Comparison of ENCODE assay signal across 16 cellular contexts in genomic region chr2:60974652-60975051, GRCh38. TPM values are rescaled to one million over a fixed set of nuclear protein-coding genes. Genes with fewer than 3 reads are reported as not detected.
DNase-seq lines count a peak whose midpoint lies in the region; ATAC-seq, FAIRE-seq and TF ChIP-seq lines count a peak whose summit lies in the region.
"Had no signal": no experiment of that assay in that cellular context is flagged by ENCODE, and none has a peak within 500 bp of the region (broad histone marks: within the 10 kb centered on the region; RNA-seq: fewer than 3 reads in every experiment).

No MANE protein-coding gene starts in this region.

- ATAC-seq in HepG2 = peak; percentile 17; the same call in 2 of the 3 replicates
- ATAC-seq in right lobe of liver = no peak
- ATAC-seq in GM12878 = no peak

- SMC1A ChIA-PET in GM12878 (lab: Charles Lee; ENCODE audit: uncharacterized antibody, unreplicated experiment) = interaction anchor here (0.9 to 3.7 kb wide), 11 partner anchors 9 to 137 kb away, joined by 3 to 15 read pairs (median 4); no protein-coding TSS in a partner anchor

- H3K27ac ChIP-seq in HepG2 (ENCODE audit: extremely low read length, insufficient read depth, low read length) (no peak overlapping the region), right lobe of liver (no peak overlapping the region), GM12878 (ENCODE audit: control insufficient read depth, insufficient read depth) (no peak overlapping the region), spleen (no peak overlapping the region), SK-N-SH (ENCODE audit: low read depth in 2 of 2, low read length in 1 of 2) (no peak overlapping the region)
- H3K27ac ChIP-seq: 22Rv1, BLaER1, GM23248, HL-60 had no signal

- H3K4me3 ChIP-seq in HepG2 (replicated peaks in 1 of 3; ENCODE audit: insufficient read depth in 1 of 3, low read depth in 2 of 3, low read length in 3 of 3) = no peak overlapping the region
- H3K4me3 ChIP-seq in right lobe of liver = no peak overlapping the region
- no peak overlapping the region for H3K4me3 ChIP-seq in GM12878
- no peak overlapping the region for H3K4me3 ChIP-seq in spleen
- H3K4me3 ChIP-seq in SK-N-SH (ENCODE audit: low read depth in 2 of 2, low read length in 1 of 2) = no peak overlapping the region
- H3K4me3 ChIP-seq: BLaER1, GM23248 had no signal

- POLR2A ChIA-PET in HepG2 (lab: Yijun Ruan, JAX) (no interaction called here), GM12878 (lab: Charles Lee) (interaction anchor here (0.6 to 1.4 kb wide), 6 partner anchors 10 to 189 kb away, joined by 3 to 12 read pairs (median 4); partner anchors contain the start of gene REL), SK-N-SH (lab: Yijun Ruan, JAX) (interaction anchor here (0.6 kb wide), 1 partner anchor 13 kb away, joined by 7 read pairs; no protein-coding TSS in a partner anchor)

- H2AFZ ChIP-seq in HepG2 (ENCODE audit: low read length) (no peak overlapping the region), GM12878 (ENCODE audit: control insufficient read depth, low read depth, low read length) (no peak overlapping the region), SK-N-SH (ENCODE audit: low read depth) (no peak overlapping the region)
- H2AFZ ChIP-seq: GM23248 had no signal

- intact Hi-C loops in HepG2 (cut with micrococcal nuclease; ENCODE audit: unreplicated experiment) = no loop called here
- intact Hi-C loops in right lobe of liver (cut with DNase I) = no loop called here
- intact Hi-C loops in GM12878 (cut with micrococcal nuclease; ENCODE audit: unreplicated experiment) = no loop called here
- intact Hi-C loops in spleen (cut with DNase I; ENCODE audit: low total_unique reads) = no loop called here

- H3K9me3 Mint-ChIP-seq in neural crest cell = no peaks in the 10 kb centered on the region
- H3K9me3 Mint-ChIP-seq: CD8-positive, alpha-beta memory T cell had no signal

- H3K4me1 Mint-ChIP-seq in neural crest cell = peaks cover 4% of the 10 kb centered on the region

- no peak overlapping the region for H3K4me3 Mint-ChIP-seq in neural crest cell
- H3K4me3 Mint-ChIP-seq: CD8-positive, alpha-beta memory T cell had no signal

- no peak for TF ChIP-seq EP300 in HepG2 (IDR thresholded peaks at IDR 0.05; ENCODE audit: low read depth in 2 of 2, low read length in 2 of 2)
- no peak for TF ChIP-seq EP300 in HepG2 (CRISPR knock-in tag; IDR thresholded peaks at IDR 0.05; ENCODE audit: borderline replicate concordance)
- no peak for TF ChIP-seq EP300 in GM12878 (IDR thresholded peaks at IDR 0.05; ENCODE audit: borderline replicate concordance in 1 of 2, control insufficient read depth in 1 of 2, low read depth in 2 of 2, low read length in 2 of 2)
- no peak for TF ChIP-seq EP300 in SK-N-SH (IDR thresholded peaks at IDR 0.05; ENCODE audit: borderline replicate concordance in 1 of 2, low read depth in 1 of 2, low read length in 1 of 2)

- H3F3A ChIP-seq in SK-N-SH (replicated peaks; ENCODE audit: insufficient read depth) = no peaks in the 10 kb centered on the region

- TF ChIP-seq POLR2A in HepG2 (IDR thresholded peaks at IDR 0.05; ENCODE audit: insufficient read depth in 1 of 2, low read depth in 2 of 2, low read length in 2 of 2) (no peak), right lobe of liver (IDR thresholded peaks at IDR 0.05) (no peak), GM12878 (IDR thresholded peaks at IDR 0.05; ENCODE audit: low read depth, low read length) (no peak), spleen (IDR thresholded peaks at IDR 0.05) (no peak)

- H3K36me3 ChIP-seq in HepG2 (replicated peaks in 1 of 2; ENCODE audit: control insufficient read depth in 1 of 2, insufficient read depth in 2 of 2, low read length in 2 of 2) (peaks cover 14 to 42% of the 10 kb centered on the region in 2 experiments), right lobe of liver (no peaks in the 10 kb centered on the region), GM12878 (ENCODE audit: control insufficient read depth in 2 of 2, insufficient read depth in 2 of 2, low read length in 1 of 2) (no peaks in the 10 kb centered on the region), spleen (no peaks in the 10 kb centered on the region), SK-N-SH (replicated peaks in 1 of 2; ENCODE audit: control insufficient read depth in 1 of 2, insufficient read depth in 2 of 2, low read length in 1 of 2) (no peaks in the 10 kb centered on the region)

- H3K9me3 ChIP-seq in HepG2 (ENCODE audit: low read length) (no peaks in the 10 kb centered on the region), right lobe of liver (no peaks in the 10 kb centered on the region), GM12878 (replicated peaks; ENCODE audit: control insufficient read depth, insufficient read depth, low read length) (peaks cover 3% of the 10 kb centered on the region; the same call in 1 of the 3 replicates), spleen (no peaks in the 10 kb centered on the region), SK-N-SH (no peaks in the 10 kb centered on the region)
- H3K9me3 ChIP-seq: BLaER1, Caco-2 had no signal

- H3K27ac Mint-ChIP-seq in neural crest cell (ENCODE audit: unreplicated experiment) = peak overlapping the region; percentile 6

- H3K79me2 ChIP-seq in HepG2 (ENCODE audit: insufficient read depth, low read length) (no peaks in the 10 kb centered on the region), GM12878 (ENCODE audit: control insufficient read depth, insufficient read depth, low read length) (no peaks in the 10 kb centered on the region), SK-N-SH (ENCODE audit: insufficient read depth) (no peaks in the 10 kb centered on the region)

- FAIRE-seq in HepG2 (lab: Jason Lieb, UNC) = no peak
- no peak for FAIRE-seq in GM12878 (lab: Jason Lieb, UNC)

- no peaks in the 10 kb centered on the region for H3K27me3 ChIP-seq in HepG2 (ENCODE audit: control insufficient read depth in 1 of 2, insufficient read depth in 2 of 2, low read length in 2 of 2)
- no peaks in the 10 kb centered on the region for H3K27me3 ChIP-seq in right lobe of liver
- no peaks in the 10 kb centered on the region for H3K27me3 ChIP-seq in GM12878 (replicated peaks in 1 of 2; ENCODE audit: control insufficient read depth in 2 of 2, insufficient read depth in 2 of 2, low read length in 1 of 2)
- no peaks in the 10 kb centered on the region for H3K27me3 ChIP-seq in spleen (replicated peaks in 1 of 7)
- H3K27me3 ChIP-seq in SK-N-SH (ENCODE audit: insufficient read depth) = no peaks in the 10 kb centered on the region
- H3K27me3 ChIP-seq: BLaER1 had no signal

- TF ChIP-seq CTCF in HepG2 (CRISPR knock-in tag; IDR thresholded peaks at IDR 0.05) (no peak), right lobe of liver (IDR thresholded peaks at IDR 0.05) (no peak), GM12878 (IDR thresholded peaks at IDR 0.05 in 2 of 3, conservative IDR thresholded peaks at IDR 0.05 in 1 of 3; ENCODE audit: control insufficient read depth in 2 of 3, extremely low read depth in 1 of 3, insufficient read depth in 1 of 3, low read depth in 3 of 3, low read length in 3 of 3) (no peak), neural crest cell (conservative IDR thresholded peaks at IDR 0.05) (no peak), spleen (IDR thresholded peaks at IDR 0.05 in 8 of 11, conservative IDR thresholded peaks at IDR 0.05 in 3 of 11) (no peak), SK-N-SH (IDR thresholded peaks at IDR 0.05) (no peak)

- no peak for TF ChIP-seq RAD21 in HepG2 (CRISPR knock-in tag; IDR thresholded peaks at IDR 0.05)
- TF ChIP-seq RAD21 in GM12878 (IDR thresholded peaks at IDR 0.05; ENCODE audit: insufficient read depth, low read depth, low read length) = no peak
- TF ChIP-seq RAD21 in SK-N-SH (IDR thresholded peaks at IDR 0.05; ENCODE audit: low read length) = no peak

- RAD21 ChIA-PET in GM12878 (lab: Charles Lee; ENCODE audit: unreplicated experiment) = interaction anchor here (0.8 to 1.1 kb wide), 3 partner anchors 13 to 169 kb away, joined by 3 to 4 read pairs (median 4); no protein-coding TSS in a partner anchor

- H3K4me1 ChIP-seq in HepG2 (ENCODE audit: insufficient read depth, low read length) (0 out of 2 replicates have a peak, but pooled peaks cover 3% of the 10 kb centered on the region), right lobe of liver (peaks cover 0 to 13% (median 0%) of the 10 kb centered on the region in 4 donors), GM12878 (ENCODE audit: control insufficient read depth, insufficient read depth, low read length) (peaks cover 58% of the 10 kb centered on the region), spleen (peaks cover 0 to 35% (median 12%) of the 10 kb centered on the region in 6 donors), SK-N-SH (ENCODE audit: control insufficient read depth in 1 of 2, insufficient read depth in 2 of 2, low read depth in 1 of 2, low read length in 1 of 2) (no peaks in the 10 kb centered on the region; a peak in 1 of 4 replicates)
- H3K4me1 ChIP-seq: BLaER1, Caco-2 had no signal

- no peaks in the 10 kb centered on the region for H3K27me3 Mint-ChIP-seq in neural crest cell (ENCODE audit: low read depth)
- H3K27me3 Mint-ChIP-seq: CD8-positive, alpha-beta memory T cell had no signal

- H3K9ac ChIP-seq in HepG2 (ENCODE audit: insufficient read depth, low read depth, low read length) = no peak overlapping the region
- no peak overlapping the region for H3K9ac ChIP-seq in GM12878 (ENCODE audit: control insufficient read depth, insufficient read depth, low read length)
- H3K9ac ChIP-seq in SK-N-SH = no peak overlapping the region
- H3K9ac ChIP-seq: BLaER1, GM23248 had no signal

- no peak overlapping the region for H3K4me2 ChIP-seq in HepG2 (ENCODE audit: low read depth, low read length)
- H3K4me2 ChIP-seq in GM12878 (ENCODE audit: control insufficient read depth, insufficient read depth) = no peak overlapping the region
- no peak overlapping the region for H3K4me2 ChIP-seq in SK-N-SH
- H3K4me2 ChIP-seq: BLaER1 had no signal

- CTCF ChIA-PET in HepG2 (lab: Yijun Ruan, JAX; ENCODE audit: low intra/inter-chr PET ratio, low total read pairs) (no interaction called here), GM12878 (lab: Yijun Ruan, JAX) (interaction anchor here (1.2 kb wide), 2 partner anchors 19 to 169 kb away, joined by 3 to 4 read pairs; no protein-coding TSS in a partner anchor), SK-N-SH (lab: Yijun Ruan, JAX) (interaction anchor here (1.2 to 2.1 kb wide), 2 partner anchors 23 to 24 kb away, joined by 3 to 7 read pairs; no protein-coding TSS in a partner anchor)

- no peak for DNase-seq in HepG2 (ENCODE audit: low spot score)
- DNase-seq in right lobe of liver = no peak
- no peak for DNase-seq in GM12878 (ENCODE audit: low read depth, low spot score)
- no peak for DNase-seq in neural crest cell (ENCODE audit: low read depth, low spot score)
- no peak for DNase-seq in spleen
- no peak for DNase-seq in SK-N-SH
- no peak for DNase-seq in KG1 (lab: John Stamatoyannopoulos, UW)
- DNase-seq: Caco-2; CD8-positive, alpha-beta memory T cell; DND-41; GF-D8; GM23248; H7 had no signal

- H4K20me1 ChIP-seq in HepG2 (ENCODE audit: insufficient read depth, low read length) (no peaks in the 10 kb centered on the region), GM12878 (ENCODE audit: control insufficient read depth, insufficient read depth) (no peaks in the 10 kb centered on the region), SK-N-SH (ENCODE audit: insufficient read depth) (no peaks in the 10 kb centered on the region)
- H4K20me1 ChIP-seq: BLaER1 had no signal

- BruUV-seq in HepG2 (replicated peaks; lab: Mats Ljungman, UMichigan) (no TSS peak), GM12878 (replicated peaks; lab: Mats Ljungman, UMichigan) (no TSS peak)

- in situ Hi-C loops in HepG2 (cut with HindIII; ENCODE audit: extremely low pct_ligation_motif_present, low pct_unique_long_range_greater_than_20kb) (no loop called here), GM12878 (cut with MboI) (no loop called here)

- H3K9me2 ChIP-seq in SK-N-SH = no peaks in the 10 kb centered on the region

- no peaks in the 10 kb centered on the region for H3K36me3 Mint-ChIP-seq in neural crest cell (ENCODE audit: low read depth)

- WGBS in HepG2 (ENCODE audit: low lambda C conversion rate) = 95% methylated on average over 16 of the region's 16 CpGs
- WGBS in right lobe of liver (ENCODE audit: insufficient coverage, low coverage, low lambda C conversion rate, missing lambda C conversion rate) = no CpG with 5 or more reads among the region's 16 CpGs
- 99% methylated on average over 16 of the region's 16 CpGs for WGBS in GM12878 (ENCODE audit: insufficient coverage, insufficient replicate concordance, low lambda C conversion rate, missing lambda C conversion rate)
- WGBS in spleen, 5 donors = 94 to 97% (median 96%) methylated on average over 13 to 16 of the region's 16 CpGs
- 91% methylated on average over 9 of the region's 16 CpGs for WGBS in SK-N-SH (ENCODE audit: low lambda C conversion rate)

RNA-seq across cellular contexts. Expression of gene PEX13, which starts 42.9 kb away (rescaled TPM):
- total RNA-seq in HepG2 (2016; rRNA removed; fragmentation: Illumina TruSeq; extraction: Trizol) = 63.1 and 75.9 TPM in 2 replicates
- total RNA-seq in HepG2 (2016; cell fraction: cytosol; rRNA removed; fragmentation: Illumina TruSeq; extraction: Trizol; ENCODE audit: low read depth) = 29.0 and 31.0 TPM in 2 replicates
- 61.3 and 73.7 TPM in 2 replicates for total RNA-seq in HepG2 (2016; cell fraction: insoluble cytoplasmic fraction; rRNA removed; fragmentation: Illumina TruSeq; extraction: Trizol)
- total RNA-seq in HepG2 (2016; cell fraction: membrane; rRNA removed; fragmentation: Illumina TruSeq; extraction: Trizol) = 48.9 and 49.5 TPM in 2 replicates
- total RNA-seq in HepG2 (2016; cell fraction: nucleus; rRNA removed; fragmentation: Illumina TruSeq; extraction: Trizol) = 75.5 and 79.5 TPM in 2 replicates
- 42.1 and 47.9 TPM in 2 replicates for polyA plus RNA-seq in HepG2 (2011; rRNA removed)
- polyA plus RNA-seq in HepG2 (2011; cell fraction: cytosol; rRNA removed) = 38.1 and 43.8 TPM in 2 replicates
- 16.4 and 19.1 TPM in 2 replicates for polyA plus RNA-seq in HepG2 (2011; cell fraction: nucleus; rRNA removed)
- polyA plus RNA-seq in HepG2 (2012) = 27.3 and 33.4 TPM in 2 replicates
- 25.3 and 36.5 TPM in 2 replicates for polyA plus RNA-seq in HepG2 (2016; cell fraction: cytosol; fragmentation: Illumina TruSeq; extraction: Trizol; ENCODE audit: low read depth)
- 45.3 and 45.9 TPM in 2 replicates for polyA plus RNA-seq in HepG2 (2016; cell fraction: insoluble cytoplasmic fraction; fragmentation: Illumina TruSeq; extraction: Trizol; ENCODE audit: low read depth)
- 36.8 and 42.1 TPM in 2 replicates for polyA plus RNA-seq in HepG2 (2016; cell fraction: membrane; fragmentation: Illumina TruSeq; extraction: Trizol; ENCODE audit: low read depth)
- polyA plus RNA-seq in HepG2 (2016; cell fraction: nucleus; fragmentation: Illumina TruSeq; extraction: Trizol; ENCODE audit: insufficient read depth, low read depth) = 48.0 and 48.4 TPM in 2 replicates
- 35.3 and 78.6 TPM in 2 replicates for polyA minus RNA-seq in HepG2 (2011; rRNA and poly(A)+ RNA removed; ENCODE audit: low replicate concordance)
- 29.3 and 30.9 TPM in 2 replicates for polyA minus RNA-seq in HepG2 (2011; cell fraction: cytosol; rRNA and poly(A)+ RNA removed)
- 93.1 and 98.1 TPM in 2 replicates for polyA minus RNA-seq in HepG2 (2011; cell fraction: nucleus; rRNA and poly(A)+ RNA removed)
- 10 to 100 TPM; 23.0 to 34.3 (median 26.3) TPM for total RNA-seq in right lobe of liver
- 63.6 and 67.6 TPM in 2 replicates for total RNA-seq in GM12878 (2013; cell fraction: nucleolus; rRNA removed)
- total RNA-seq in GM12878 (2014; rRNA removed) = 20.7 and 26.0 TPM in 2 replicates
- 18.2 and 18.6 TPM in 2 replicates for total RNA-seq in GM12878 (2014; rRNA removed; fragmentation: Illumina TruSeq; extraction: Trizol)
- total RNA-seq in GM12878 (2021) = 17.1 and 18.7 TPM in 2 replicates
- polyA plus RNA-seq in GM12878 (2011; ENCODE audit: low read depth) = 5.3 TPM
- 27.6 and 30.9 TPM in 2 replicates for polyA plus RNA-seq in GM12878 (2011; rRNA removed)
- 16.0 and 16.1 TPM in 2 replicates for polyA plus RNA-seq in GM12878 (2011; cell fraction: cytosol; rRNA removed)
- polyA plus RNA-seq in GM12878 (2011; cell fraction: nucleus; rRNA removed) = 9.2 and 11.1 TPM in 2 replicates
- polyA plus RNA-seq in GM12878 (2012) = 6.2 and 9.0 TPM in 2 replicates
- 11.5 and 11.9 TPM in 2 replicates for polyA plus RNA-seq in GM12878 (2014; fragmentation: Illumina TruSeq; extraction: Trizol)
- 1 to 10 TPM; 2.6 to 4.9 TPM for polyA plus RNA-seq in GM12878 (2014; fragmentation: Nextera tagmentation; extraction: Ambion mirVana)
- polyA plus RNA-seq in GM12878 (2014; rRNA removed) = 14.9 and 15.2 TPM in 2 replicates
- polyA plus RNA-seq in GM12878 (2016; fragmentation: Nextera tagmentation; extraction: Ambion mirVana) = 10 to 100 TPM; 22.0 to 22.6 TPM
- 19.7 and 26.8 TPM in 2 replicates for polyA minus RNA-seq in GM12878 (2011; rRNA and poly(A)+ RNA removed)
- polyA minus RNA-seq in GM12878 (2011; cell fraction: cytosol; rRNA and poly(A)+ RNA removed) = 6.1 and 6.4 TPM in 2 replicates
- 16.9 and 24.7 TPM in 2 replicates for polyA minus RNA-seq in GM12878 (2011; cell fraction: nucleus; rRNA and poly(A)+ RNA removed)
- 25.2 and 26.9 TPM in 2 replicates for total RNA-seq in neural crest cell
- total RNA-seq in spleen = 10 to 100 TPM; 15.0 to 28.4 (median 20.6) TPM
- 1 to 10 TPM; 4.5 to 6.4 (median 6.1) TPM for polyA plus RNA-seq in spleen
- polyA plus RNA-seq in SK-N-SH (2012; rRNA removed) = 10.3 and 12.4 TPM in 2 replicates
- 12.3 and 13.0 TPM in 2 replicates for polyA plus RNA-seq in SK-N-SH (2012; cell fraction: cytosol; rRNA removed)
- polyA plus RNA-seq in SK-N-SH (2012; cell fraction: nucleus; rRNA removed) = 6.5 and 9.8 TPM in 2 replicates

RNA-seq across cellular contexts. Expression of gene PUS10, which starts 43.4 kb away (rescaled TPM):
- total RNA-seq in HepG2 (2016; rRNA removed; fragmentation: Illumina TruSeq; extraction: Trizol) (44.3 and 52.8 TPM in 2 replicates), right lobe of liver (10 to 100 TPM in 5 of 6 experiments, 1 to 10 TPM in 1; 8.6 to 15.3 (median 13.1) TPM), GM12878 (2014; rRNA removed) (13.4 and 14.8 TPM in 2 replicates), GM12878 (2014; rRNA removed; fragmentation: Illumina TruSeq; extraction: Trizol) (17.0 TPM in 2 replicates), GM12878 (2021) (11.9 and 12.6 TPM in 2 replicates), neural crest cell (4.6 and 5.0 TPM in 2 replicates), spleen (10 to 100 TPM in 3 of 7 donors, 1 to 10 TPM in 4; 6.0 to 12.6 (median 8.6) TPM)
- 7.9 and 9.1 TPM in 2 replicates for total RNA-seq in HepG2 (2016; cell fraction: cytosol; rRNA removed; fragmentation: Illumina TruSeq; extraction: Trizol; ENCODE audit: low read depth)
- 41.8 and 52.5 TPM in 2 replicates for total RNA-seq in HepG2 (2016; cell fraction: insoluble cytoplasmic fraction; rRNA removed; fragmentation: Illumina TruSeq; extraction: Trizol)
- total RNA-seq in HepG2 (2016; cell fraction: membrane; rRNA removed; fragmentation: Illumina TruSeq; extraction: Trizol) = 15.6 and 18.7 TPM in 2 replicates
- 57.0 and 59.6 TPM in 2 replicates for total RNA-seq in HepG2 (2016; cell fraction: nucleus; rRNA removed; fragmentation: Illumina TruSeq; extraction: Trizol)
- polyA plus RNA-seq in HepG2 (2011; rRNA removed) (33.1 and 41.4 TPM in 2 replicates), GM12878 (2011; rRNA removed) (13.9 and 18.0 TPM in 2 replicates), GM12878 (2014; fragmentation: Illumina TruSeq; extraction: Trizol) (13.3 and 19.9 TPM in 2 replicates), GM12878 (2014; fragmentation: Nextera tagmentation; extraction: Ambion mirVana) (1 to 10 TPM; 9.1 to 9.8 TPM), GM12878 (2014; rRNA removed) (8.4 and 12.8 TPM in 2 replicates), GM12878 (2016; fragmentation: Nextera tagmentation; extraction: Ambion mirVana) (10 to 100 TPM; 12.2 to 14.9 TPM), spleen (1 to 10 TPM; 3.5 to 4.6 (median 4.3) TPM), SK-N-SH (2012; rRNA removed) (2.8 and 4.4 TPM in 2 replicates)
- polyA plus RNA-seq in HepG2 (2011; cell fraction: cytosol; rRNA removed) = 18.5 and 21.5 TPM in 2 replicates
- 39.8 and 48.9 TPM in 2 replicates for polyA plus RNA-seq in HepG2 (2011; cell fraction: nucleus; rRNA removed)
- polyA plus RNA-seq in HepG2 (2012) = 16.7 and 41.9 TPM in 2 replicates
- 2.6 and 3.6 TPM in 2 replicates for polyA plus RNA-seq in HepG2 (2016; cell fraction: cytosol; fragmentation: Illumina TruSeq; extraction: Trizol; ENCODE audit: low read depth)
- 35.0 and 35.6 TPM in 2 replicates for polyA plus RNA-seq in HepG2 (2016; cell fraction: insoluble cytoplasmic fraction; fragmentation: Illumina TruSeq; extraction: Trizol; ENCODE audit: low read depth)
- polyA plus RNA-seq in HepG2 (2016; cell fraction: membrane; fragmentation: Illumina TruSeq; extraction: Trizol; ENCODE audit: low read depth) = 6.0 and 6.5 TPM in 2 replicates
- polyA plus RNA-seq in HepG2 (2016; cell fraction: nucleus; fragmentation: Illumina TruSeq; extraction: Trizol; ENCODE audit: insufficient read depth, low read depth) = 38.1 and 42.1 TPM in 2 replicates
- polyA minus RNA-seq in HepG2 (2011; rRNA and poly(A)+ RNA removed; ENCODE audit: low replicate concordance) = 1.4 and 19.1 TPM in 2 replicates
- polyA minus RNA-seq in HepG2 (2011; cell fraction: cytosol; rRNA and poly(A)+ RNA removed) = 28.0 and 29.0 TPM in 2 replicates
- 188 and 197 TPM in 2 replicates for polyA minus RNA-seq in HepG2 (2011; cell fraction: nucleus; rRNA and poly(A)+ RNA removed)
- 49.8 and 53.0 TPM in 2 replicates for total RNA-seq in GM12878 (2013; cell fraction: nucleolus; rRNA removed)
- 4.9 TPM for polyA plus RNA-seq in GM12878 (2011; ENCODE audit: low read depth)
- polyA plus RNA-seq in GM12878 (2011; cell fraction: cytosol; rRNA removed) = 5.5 and 6.2 TPM in 2 replicates
- polyA plus RNA-seq in GM12878 (2011; cell fraction: nucleus; rRNA removed) = 14.1 and 14.9 TPM in 2 replicates
- 7.6 and 8.2 TPM in 2 replicates for polyA plus RNA-seq in GM12878 (2012)
- 9.0 and 9.3 TPM in 2 replicates for polyA minus RNA-seq in GM12878 (2011; rRNA and poly(A)+ RNA removed)
- 2.5 and 4.8 TPM in 2 replicates for polyA minus RNA-seq in GM12878 (2011; cell fraction: cytosol; rRNA and poly(A)+ RNA removed)
- 9.8 and 14.4 TPM in 2 replicates for polyA minus RNA-seq in GM12878 (2011; cell fraction: nucleus; rRNA and poly(A)+ RNA removed)
- 3.9 and 4.6 TPM in 2 replicates for polyA plus RNA-seq in SK-N-SH (2012; cell fraction: cytosol; rRNA removed)
- 2.9 and 5.2 TPM in 2 replicates for polyA plus RNA-seq in SK-N-SH (2012; cell fraction: nucleus; rRNA removed)

Comparison
In these comparisons a context has a peak if more than half of its experiments do, and no peak if none do; other contexts are left out.
1. Of the 75 proteins assayed by ChIP-seq in both HepG2 and GM12878: peak only in HepG2: none; only in GM12878: ZBTB33; in both: none; in neither: 74.